Comparison of ENCODE assay signal across 2 cellular contexts in the genomic region with DNA sequence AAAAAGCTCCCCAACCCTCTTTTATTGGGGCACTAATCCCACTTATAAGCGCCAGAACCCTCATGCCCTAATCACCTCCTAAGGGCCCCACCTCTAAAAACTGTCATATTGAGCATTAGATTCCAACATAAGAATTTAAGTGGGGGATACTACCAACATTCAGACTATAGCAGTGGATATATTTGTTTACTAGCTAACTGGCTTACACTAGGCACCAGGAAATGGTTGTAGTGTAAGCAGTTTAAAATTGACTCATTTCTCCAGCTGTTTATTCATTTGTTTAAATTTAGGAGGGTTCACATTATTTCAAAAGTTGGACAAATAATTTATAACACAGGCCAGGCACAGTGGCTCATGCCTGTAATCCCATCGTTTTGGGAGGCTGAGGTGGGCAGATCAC.
TF ChIP-seq lines count a peak whose summit lies in the region.

No MANE protein-coding gene starts in this region.

TF ChIP-seq in IMR-90, 13 proteins besides CTCF, POLR2A, EP300 and RAD21:
- TF ChIP-seq FOS (IDR thresholded peaks at IDR 0.05; ENCODE audit: low read depth, low read length) (no peak), CHD1 (IDR thresholded peaks at IDR 0.05; ENCODE audit: low read depth, low read length) (no peak), RFX5 (IDR thresholded peaks at IDR 0.05; ENCODE audit: low read depth, low read length) (no peak), RCOR1 (IDR thresholded peaks at IDR 0.05; ENCODE audit: insufficient replicate concordance, low read length) (no peak), SMC3 (IDR thresholded peaks at IDR 0.05; ENCODE audit: low read depth, low read length) (no peak), CEBPB (IDR thresholded peaks at IDR 0.05; ENCODE audit: low read depth, low read length) (no peak), MXI1 (IDR thresholded peaks at IDR 0.05; ENCODE audit: borderline replicate concordance, low read depth, low read length) (no peak), MAFK (IDR thresholded peaks at IDR 0.05; ENCODE audit: low read depth, low read length) (no peak), BHLHE40 (IDR thresholded peaks at IDR 0.05; ENCODE audit: low read depth, low read length) (no peak), NFE2L2 (IDR thresholded peaks at IDR 0.05; ENCODE audit: low read depth, low read length) (no peak), MAZ (IDR thresholded peaks at IDR 0.05; ENCODE audit: borderline replicate concordance, low read depth, low read length) (no peak)
- TF ChIP-seq, protein P1, sequence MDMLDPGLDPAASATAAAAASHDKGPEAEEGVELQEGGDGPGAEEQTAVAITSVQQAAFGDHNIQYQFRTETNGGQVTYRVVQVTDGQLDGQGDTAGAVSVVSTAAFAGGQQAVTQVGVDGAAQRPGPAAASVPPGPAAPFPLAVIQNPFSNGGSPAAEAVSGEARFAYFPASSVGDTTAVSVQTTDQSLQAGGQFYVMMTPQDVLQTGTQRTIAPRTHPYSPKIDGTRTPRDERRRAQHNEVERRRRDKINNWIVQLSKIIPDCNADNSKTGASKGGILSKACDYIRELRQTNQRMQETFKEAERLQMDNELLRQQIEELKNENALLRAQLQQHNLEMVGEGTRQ (IDR thresholded peaks at IDR 0.05; ENCODE audit: low read depth, low read length) = no peak
- TF ChIP-seq, protein P2, sequence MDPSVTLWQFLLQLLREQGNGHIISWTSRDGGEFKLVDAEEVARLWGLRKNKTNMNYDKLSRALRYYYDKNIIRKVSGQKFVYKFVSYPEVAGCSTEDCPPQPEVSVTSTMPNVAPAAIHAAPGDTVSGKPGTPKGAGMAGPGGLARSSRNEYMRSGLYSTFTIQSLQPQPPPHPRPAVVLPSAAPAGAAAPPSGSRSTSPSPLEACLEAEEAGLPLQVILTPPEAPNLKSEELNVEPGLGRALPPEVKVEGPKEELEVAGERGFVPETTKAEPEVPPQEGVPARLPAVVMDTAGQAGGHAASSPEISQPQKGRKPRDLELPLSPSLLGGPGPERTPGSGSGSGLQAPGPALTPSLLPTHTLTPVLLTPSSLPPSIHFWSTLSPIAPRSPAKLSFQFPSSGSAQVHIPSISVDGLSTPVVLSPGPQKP (IDR thresholded peaks at IDR 0.05; ENCODE audit: borderline replicate concordance, low read depth, low read length) = no peak

TF ChIP-seq in WTC11, 78 proteins besides CTCF, POLR2A, EP300 and RAD21:
- TF ChIP-seq ZBTB21 (CRISPR knock-in tag; IDR thresholded peaks at IDR 0.05; ENCODE audit: borderline replicate concordance) = no peak
- TF ChIP-seq, protein P3, sequence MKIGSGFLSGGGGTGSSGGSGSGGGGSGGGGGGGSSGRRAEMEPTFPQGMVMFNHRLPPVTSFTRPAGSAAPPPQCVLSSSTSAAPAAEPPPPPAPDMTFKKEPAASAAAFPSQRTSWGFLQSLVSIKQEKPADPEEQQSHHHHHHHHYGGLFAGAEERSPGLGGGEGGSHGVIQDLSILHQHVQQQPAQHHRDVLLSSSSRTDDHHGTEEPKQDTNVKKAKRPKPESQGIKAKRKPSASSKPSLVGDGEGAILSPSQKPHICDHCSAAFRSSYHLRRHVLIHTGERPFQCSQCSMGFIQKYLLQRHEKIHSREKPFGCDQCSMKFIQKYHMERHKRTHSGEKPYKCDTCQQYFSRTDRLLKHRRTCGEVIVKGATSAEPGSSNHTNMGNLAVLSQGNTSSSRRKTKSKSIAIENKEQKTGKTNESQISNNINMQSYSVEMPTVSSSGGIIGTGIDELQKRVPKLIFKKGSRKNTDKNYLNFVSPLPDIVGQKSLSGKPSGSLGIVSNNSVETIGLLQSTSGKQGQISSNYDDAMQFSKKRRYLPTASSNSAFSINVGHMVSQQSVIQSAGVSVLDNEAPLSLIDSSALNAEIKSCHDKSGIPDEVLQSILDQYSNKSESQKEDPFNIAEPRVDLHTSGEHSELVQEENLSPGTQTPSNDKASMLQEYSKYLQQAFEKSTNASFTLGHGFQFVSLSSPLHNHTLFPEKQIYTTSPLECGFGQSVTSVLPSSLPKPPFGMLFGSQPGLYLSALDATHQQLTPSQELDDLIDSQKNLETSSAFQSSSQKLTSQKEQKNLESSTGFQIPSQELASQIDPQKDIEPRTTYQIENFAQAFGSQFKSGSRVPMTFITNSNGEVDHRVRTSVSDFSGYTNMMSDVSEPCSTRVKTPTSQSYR (CRISPR knock-in tag; IDR thresholded peaks at IDR 0.05) = no peak
- TF ChIP-seq, protein P4, sequence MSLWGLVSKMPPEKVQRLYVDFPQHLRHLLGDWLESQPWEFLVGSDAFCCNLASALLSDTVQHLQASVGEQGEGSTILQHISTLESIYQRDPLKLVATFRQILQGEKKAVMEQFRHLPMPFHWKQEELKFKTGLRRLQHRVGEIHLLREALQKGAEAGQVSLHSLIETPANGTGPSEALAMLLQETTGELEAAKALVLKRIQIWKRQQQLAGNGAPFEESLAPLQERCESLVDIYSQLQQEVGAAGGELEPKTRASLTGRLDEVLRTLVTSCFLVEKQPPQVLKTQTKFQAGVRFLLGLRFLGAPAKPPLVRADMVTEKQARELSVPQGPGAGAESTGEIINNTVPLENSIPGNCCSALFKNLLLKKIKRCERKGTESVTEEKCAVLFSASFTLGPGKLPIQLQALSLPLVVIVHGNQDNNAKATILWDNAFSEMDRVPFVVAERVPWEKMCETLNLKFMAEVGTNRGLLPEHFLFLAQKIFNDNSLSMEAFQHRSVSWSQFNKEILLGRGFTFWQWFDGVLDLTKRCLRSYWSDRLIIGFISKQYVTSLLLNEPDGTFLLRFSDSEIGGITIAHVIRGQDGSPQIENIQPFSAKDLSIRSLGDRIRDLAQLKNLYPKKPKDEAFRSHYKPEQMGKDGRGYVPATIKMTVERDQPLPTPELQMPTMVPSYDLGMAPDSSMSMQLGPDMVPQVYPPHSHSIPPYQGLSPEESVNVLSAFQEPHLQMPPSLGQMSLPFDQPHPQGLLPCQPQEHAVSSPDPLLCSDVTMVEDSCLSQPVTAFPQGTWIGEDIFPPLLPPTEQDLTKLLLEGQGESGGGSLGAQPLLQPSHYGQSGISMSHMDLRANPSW (CRISPR knock-in tag; conservative IDR thresholded peaks at IDR 0.05; ENCODE audit: low read depth) = no peak
- TF ChIP-seq TEAD1 (CRISPR knock-in tag; IDR thresholded peaks at IDR 0.05) = no peak
- TF ChIP-seq ZNF121 (CRISPR knock-in tag; IDR thresholded peaks at IDR 0.05) = no peak
- no peak for TF ChIP-seq ZNF317 (CRISPR knock-in tag; IDR thresholded peaks at IDR 0.05; ENCODE audit: borderline replicate concordance, low read depth)
- TF ChIP-seq ZNF263 (CRISPR knock-in tag; IDR thresholded peaks at IDR 0.05; ENCODE audit: low read depth) = no peak
- no peak for TF ChIP-seq NR2C2 (CRISPR knock-in tag; IDR thresholded peaks at IDR 0.05)
- TF ChIP-seq ZNF671 (CRISPR knock-in tag; IDR thresholded peaks at IDR 0.05) = no peak
- no peak for TF ChIP-seq TCF7 (CRISPR knock-in tag; IDR thresholded peaks at IDR 0.05; ENCODE audit: low read depth)
- TF ChIP-seq, protein P5, sequence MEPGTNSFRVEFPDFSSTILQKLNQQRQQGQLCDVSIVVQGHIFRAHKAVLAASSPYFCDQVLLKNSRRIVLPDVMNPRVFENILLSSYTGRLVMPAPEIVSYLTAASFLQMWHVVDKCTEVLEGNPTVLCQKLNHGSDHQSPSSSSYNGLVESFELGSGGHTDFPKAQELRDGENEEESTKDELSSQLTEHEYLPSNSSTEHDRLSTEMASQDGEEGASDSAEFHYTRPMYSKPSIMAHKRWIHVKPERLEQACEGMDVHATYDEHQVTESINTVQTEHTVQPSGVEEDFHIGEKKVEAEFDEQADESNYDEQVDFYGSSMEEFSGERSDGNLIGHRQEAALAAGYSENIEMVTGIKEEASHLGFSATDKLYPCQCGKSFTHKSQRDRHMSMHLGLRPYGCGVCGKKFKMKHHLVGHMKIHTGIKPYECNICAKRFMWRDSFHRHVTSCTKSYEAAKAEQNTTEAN (CRISPR knock-in tag; IDR thresholded peaks at IDR 0.05) = no peak
- TF ChIP-seq SOX15 (CRISPR knock-in tag; IDR thresholded peaks at IDR 0.05) = no peak
- TF ChIP-seq CREM (CRISPR knock-in tag; IDR thresholded peaks at IDR 0.05) = no peak
- TF ChIP-seq, protein P6, sequence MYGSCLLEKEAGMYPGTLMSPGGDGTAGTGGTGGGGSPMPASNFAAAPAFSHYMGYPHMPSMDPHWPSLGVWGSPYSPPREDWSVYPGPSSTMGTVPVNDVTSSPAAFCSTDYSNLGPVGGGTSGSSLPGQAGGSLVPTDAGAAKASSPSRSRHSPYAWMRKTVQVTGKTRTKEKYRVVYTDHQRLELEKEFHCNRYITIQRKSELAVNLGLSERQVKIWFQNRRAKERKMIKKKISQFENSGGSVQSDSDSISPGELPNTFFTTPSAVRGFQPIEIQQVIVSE (CRISPR knock-in tag; IDR thresholded peaks at IDR 0.05; ENCODE audit: borderline replicate concordance) = no peak
- no peak for TF ChIP-seq TEAD4 (CRISPR knock-in tag; IDR thresholded peaks at IDR 0.05)
- no peak for TF ChIP-seq ZNF416 (CRISPR knock-in tag; IDR thresholded peaks at IDR 0.05)
TF ChIP-seq in WTC11: peak in this region for 0.
